8 cellular contexts compared by ENCODE assay signal in genomic region chr12:92144631-92145480, GRCh38. TPM values are rescaled to one million over a fixed set of nuclear protein-coding genes. Genes with fewer than 3 reads are reported as not detected.
A peak's percentile ranks its signal among the peaks of the same experiment; 100 is the strongest.
DNase-seq lines count a peak whose midpoint lies in the region; ATAC-seq and TF ChIP-seq lines count a peak whose summit lies in the region.

No MANE protein-coding gene starts in this region.

- ATAC-seq in HG03066 (IDR thresholded peaks at IDR 0.05; ENCODE audit: low read depth, unreplicated experiment) (peak; percentile 0), HG03097 (IDR thresholded peaks at IDR 0.05; ENCODE audit: low FRiP score, unreplicated experiment) (no peak)

- in situ Hi-C loops in G401 (cut with HindIII; ENCODE audit: low sequenced_read_pairs) = no loop called here

- no peak for TF ChIP-seq CTCF in foreskin fibroblast (IDR thresholded peaks at IDR 0.05; ENCODE audit: low read depth, low read length)

- H3K36me3 ChIP-seq in neuron (ENCODE audit: insufficient read depth, low read length) (peaks cover 37% of the 10 kb centered on the region), stomach smooth muscle (ENCODE audit: control insufficient read depth in 2 of 2, insufficient read depth in 2 of 2, low read length in 2 of 2) (peaks cover 4% of the 10 kb centered on the region in 2 donors)

- H3K27ac ChIP-seq in stomach smooth muscle (ENCODE audit: low read length) = peak overlapping the region; percentile 93

- H3K27me3 ChIP-seq in neuron (ENCODE audit: insufficient read depth, low read length) = no peaks in the 10 kb centered on the region
- H3K27me3 ChIP-seq in stomach smooth muscle (ENCODE audit: control insufficient read depth in 1 of 2, insufficient read depth in 2 of 2, low read length in 2 of 2) = no peaks in the 10 kb centered on the region

- peak; percentile 42 for DNase-seq in G401 (ENCODE audit: low spot score)
- DNase-seq in OCI-M1 (lab: John Stamatoyannopoulos, UW) = peak; percentile 64
- DNase-seq in activated T-helper 1 cell treated with anti-CD3 and anti-CD28 coated beads, Interleukin-2, amount 50 U/mL, for 16 hours (ENCODE audit: low read depth in 1 of 2, low spot score in 1 of 2) = peak; percentile 20 to 27
- peak; percentile 67 to 75 for DNase-seq in foreskin fibroblast

- H2AFZ ChIP-seq in neuron (ENCODE audit: low read depth, low read length) = no peak overlapping the region

- H3K4me3 ChIP-seq in foreskin fibroblast (ENCODE audit: low read depth in 1 of 2, low read length in 2 of 2) = peak overlapping the region; percentile 86 to 89
- peak overlapping the region; percentile 79 for H3K4me3 ChIP-seq in neuron (ENCODE audit: low read length)
- peak overlapping the region; percentile 94 to 99 for H3K4me3 ChIP-seq in stomach smooth muscle (ENCODE audit: low read length in 2 of 2)

- peak overlapping the region; percentile 86 to 97 for H3K9ac ChIP-seq in stomach smooth muscle (ENCODE audit: low read length in 2 of 2)

- H3K9me3 ChIP-seq in neuron (ENCODE audit: low read length) (no peaks in the 10 kb centered on the region), stomach smooth muscle (ENCODE audit: control insufficient read depth in 2 of 2, low read length in 2 of 2) (no peaks in the 10 kb centered on the region)

- H3K4me1 ChIP-seq in neuron (ENCODE audit: insufficient read depth, low read length) (peaks cover 22% of the 10 kb centered on the region), stomach smooth muscle (ENCODE audit: control insufficient read depth, insufficient read depth, low read length) (no peaks in the 10 kb centered on the region)

RNA-seq across cellular contexts. Expression of gene BTG1, which starts 0.8 kb away (rescaled TPM):
- total RNA-seq in G401 (2014; rRNA removed; shearing (Covaris generic)) = 0.10 and 0.68 TPM in 2 replicates
